In genomic region chr19:14473073-14473790, GRCh38 we compare ENCODE assay signal across 12 cellular contexts. TPM values are rescaled to one million over a fixed set of nuclear protein-coding genes. Genes with fewer than 3 reads are reported as not detected.
DNase-seq lines count a peak whose midpoint lies in the region; ATAC-seq, FAIRE-seq and TF ChIP-seq lines count a peak whose summit lies in the region.
"Had no signal": no experiment of that assay in that cellular context is flagged by ENCODE, and none has a peak within 500 bp of the region (broad histone marks: within the 10 kb centered on the region; RNA-seq: fewer than 3 reads in every experiment).

No MANE protein-coding gene starts in this region.

- H3K27me3 Mint-ChIP-seq in CD4-positive, CD25-positive, alpha-beta regulatory T cell, result peaks cover 28% of the 10 kb centered on the region
- no peaks in the 10 kb centered on the region for H3K27me3 Mint-ChIP-seq in astrocyte (ENCODE audit: low read depth, unreplicated experiment)

- peaks cover 2% of the 10 kb centered on the region for H3K27me3 ChIP-seq in CD4-positive, CD25-positive, alpha-beta regulatory T cell (ENCODE audit: control insufficient read depth, insufficient read depth, low read length)
- peaks cover 11% of the 10 kb centered on the region for H3K27me3 ChIP-seq in astrocyte (ENCODE audit: insufficient read depth, low read length)

- no peak overlapping the region for H2AFZ ChIP-seq in astrocyte (ENCODE audit: low read depth, low read length)

- H4K20me1 ChIP-seq in astrocyte (ENCODE audit: insufficient read depth, low read length), result peaks cover 38% of the 10 kb centered on the region

- no peak for ATAC-seq in CD4-positive, CD25-positive, alpha-beta regulatory T cell (ENCODE audit: low read depth in 2 of 2)

- no peak overlapping the region for H3K4me3 ChIP-seq in CD4-positive, CD25-positive, alpha-beta regulatory T cell (ENCODE audit: low read depth, low read length)
- H3K4me3 ChIP-seq in GM12875 (ENCODE audit: low read depth, low read length) (no peak overlapping the region), astrocyte (ENCODE audit: insufficient read depth, low read depth, low read length) (no peak overlapping the region)

- no peak overlapping the region for H3K9ac ChIP-seq in astrocyte (ENCODE audit: low read length)

- H3K9me3 Mint-ChIP-seq in CD4-positive, CD25-positive, alpha-beta regulatory T cell, result no peaks in the 10 kb centered on the region
- no peaks in the 10 kb centered on the region for H3K9me3 Mint-ChIP-seq in astrocyte (ENCODE audit: unreplicated experiment)

- TF ChIP-seq CTCF in GM12875 (IDR thresholded peaks at IDR 0.05; ENCODE audit: borderline replicate concordance, insufficient read depth, low read depth, low read length) (0 out of 2 replicates have a peak, but pooled peaks have one; percentile 3), astrocyte (IDR thresholded peaks at IDR 0.05; ENCODE audit: insufficient read depth, low read depth, low read length) (no peak)

- H3K27ac Mint-ChIP-seq in CD4-positive, CD25-positive, alpha-beta regulatory T cell, result peak overlapping the region in 1 of 3 donors; percentile 76
- H3K27ac Mint-ChIP-seq in astrocyte (ENCODE audit: unreplicated experiment), result no peak overlapping the region

- H3K4me3 Mint-ChIP-seq in CD4-positive, CD25-positive, alpha-beta regulatory T cell, result peak overlapping the region in 3 of 4 donors; percentile 9 to 72 (median 33)
- H3K4me3 Mint-ChIP-seq in astrocyte (ENCODE audit: unreplicated experiment), result no peak overlapping the region

- peaks cover 8% of the 10 kb centered on the region for H3K36me3 Mint-ChIP-seq in CD4-positive, CD25-positive, alpha-beta regulatory T cell
- H3K36me3 Mint-ChIP-seq in astrocyte (ENCODE audit: low read depth, unreplicated experiment), result peaks cover 2% of the 10 kb centered on the region

- H3K79me2 ChIP-seq in astrocyte (ENCODE audit: insufficient read depth, low read length), result no peaks in the 10 kb centered on the region

- H3K4me1 Mint-ChIP-seq in CD4-positive, CD25-positive, alpha-beta regulatory T cell, result peaks cover 0 to 30% (median 9%) of the 10 kb centered on the region in 4 donors
- H3K4me1 Mint-ChIP-seq in astrocyte (ENCODE audit: low read depth, unreplicated experiment), result peaks cover 10% of the 10 kb centered on the region

- no peak for DNase-seq in CD4-positive, CD25-positive, alpha-beta regulatory T cell
- DNase-seq in astrocyte (ENCODE audit: low read depth), result no peak
- peak; percentile 31 to 67 for DNase-seq in lung microvascular endothelial cell (ENCODE audit: low read depth in 2 of 2)
- DNase-seq in HK-2 (ENCODE audit: unreplicated experiment), result no peak
- DNase-seq in UCSD-AML1 (lab: John Stamatoyannopoulos, UW; ENCODE audit: unreplicated experiment), result no peak
- no peak for DNase-seq in NCI-H226
- no peak for DNase-seq in central memory CD4-positive, alpha-beta T cell
- DNase-seq: HCEC 1CT, NCI-H2029 treated with DMSO at 0.1 percent for 48 hours, small intestine had no signal

- H3K4me2 ChIP-seq in astrocyte (ENCODE audit: low read length), result peak overlapping the region; percentile 60

- H3K27ac ChIP-seq in CD4-positive, CD25-positive, alpha-beta regulatory T cell (ENCODE audit: insufficient read depth, low read length, poor library complexity, severe bottlenecking), result no peak overlapping the region
- no peak overlapping the region for H3K27ac ChIP-seq in astrocyte (ENCODE audit: low read depth, low read length)
- H3K27ac ChIP-seq: HL-60 had no signal

- FAIRE-seq in astrocyte (lab: Jason Lieb, UNC), result no peak
- FAIRE-seq: small intestine had no signal

- peaks cover 37% of the 10 kb centered on the region for H3K4me1 ChIP-seq in CD4-positive, CD25-positive, alpha-beta regulatory T cell (ENCODE audit: control insufficient read depth, insufficient read depth, low read length, poor library complexity, severe bottlenecking)
- H3K4me1 ChIP-seq in astrocyte (ENCODE audit: insufficient read depth, low read length), result peaks cover 12% of the 10 kb centered on the region

- peaks cover 21% of the 10 kb centered on the region for H3K36me3 ChIP-seq in CD4-positive, CD25-positive, alpha-beta regulatory T cell (ENCODE audit: control insufficient read depth, insufficient read depth, low read length)
- no peaks in the 10 kb centered on the region for H3K36me3 ChIP-seq in astrocyte (ENCODE audit: insufficient read depth, low read length)

- no peaks in the 10 kb centered on the region for H3K9me3 ChIP-seq in CD4-positive, CD25-positive, alpha-beta regulatory T cell (ENCODE audit: control insufficient read depth in 2 of 2, low read length in 2 of 2)
- no peaks in the 10 kb centered on the region for H3K9me3 ChIP-seq in astrocyte (ENCODE audit: insufficient read depth, low read depth, low read length)

RNA-seq across cellular contexts. Expression of gene PTGER1, which starts 1.9 kb away (rescaled TPM):
- not detected for total RNA-seq in CD4-positive, CD25-positive, alpha-beta regulatory T cell
- polyA plus RNA-seq in CD4-positive, CD25-positive, alpha-beta regulatory T cell, result not detected
- total RNA-seq in astrocyte (0.41 and 0.91 TPM in 2 replicates), lung microvascular endothelial cell (under 0.01 and 0.20 TPM in 2 replicates)

RNA-seq across cellular contexts. Expression of gene GIPC1, which starts 22.7 kb away (rescaled TPM):
- total RNA-seq in CD4-positive, CD25-positive, alpha-beta regulatory T cell, result 37.5 TPM
- polyA plus RNA-seq in CD4-positive, CD25-positive, alpha-beta regulatory T cell, result 10 to 100 TPM; 44.0 to 62.0 (median 55.7) TPM
- total RNA-seq in astrocyte (145 and 169 TPM in 2 replicates), lung microvascular endothelial cell (91.1 and 123 TPM in 2 replicates)

RNA-seq across cellular contexts. Expression of gene PKN1, which starts 40.1 kb away (rescaled TPM):
- 151 TPM for total RNA-seq in CD4-positive, CD25-positive, alpha-beta regulatory T cell
- polyA plus RNA-seq in CD4-positive, CD25-positive, alpha-beta regulatory T cell, result 10 to 100 TPM; 43.2 to 61.7 (median 52.1) TPM
- total RNA-seq in astrocyte, result 59.2 and 68.3 TPM in 2 replicates
- 190 and 250 TPM in 2 replicates for total RNA-seq in lung microvascular endothelial cell

RNA-seq across cellular contexts. Expression of gene DNAJB1, which starts 45.0 kb away (rescaled TPM):
- 754 TPM for total RNA-seq in CD4-positive, CD25-positive, alpha-beta regulatory T cell
- polyA plus RNA-seq in CD4-positive, CD25-positive, alpha-beta regulatory T cell, result 100 to 1,000 TPM; 302 to 349 (median 332) TPM
- total RNA-seq in astrocyte (100 and 105 TPM in 2 replicates), lung microvascular endothelial cell (20.7 and 28.4 TPM in 2 replicates)

RNA-seq across cellular contexts. Expression of gene DDX39A, which starts 54.1 kb away (rescaled TPM):
- total RNA-seq in CD4-positive, CD25-positive, alpha-beta regulatory T cell, result 232 TPM
- polyA plus RNA-seq in CD4-positive, CD25-positive, alpha-beta regulatory T cell, result 100 to 1,000 TPM; 110 to 150 (median 125) TPM
- total RNA-seq in astrocyte, result 44.2 and 54.9 TPM in 2 replicates
- total RNA-seq in lung microvascular endothelial cell, result 52.5 and 64.1 TPM in 2 replicates

Comparison
In these comparisons a context has a peak if more than half of its experiments do, and no peak if none do; other contexts are left out.
1. DNase-seq: peak in lung microvascular endothelial cell (2 of 2); none in CD4-positive, CD25-positive, alpha-beta regulatory T cell (0 of 3), astrocyte (single experiment), HK-2 (single experiment), UCSD-AML1 (single experiment), NCI-H226 (single experiment) and central memory CD4-positive, alpha-beta T cell (single experiment).